Comparison of ENCODE assay signal across 31 cellular contexts in genomic region chr7:105497016-105497415, GRCh38. TPM values are rescaled to one million over a fixed set of nuclear protein-coding genes. Genes with fewer than 3 reads are reported as not detected.
DNase-seq lines count a peak whose midpoint lies in the region; ATAC-seq, FAIRE-seq and TF ChIP-seq lines count a peak whose summit lies in the region.
"Had no signal": no experiment of that assay in that cellular context is flagged by ENCODE, and none has a peak within 500 bp of the region (broad histone marks: within the 10 kb centered on the region; RNA-seq: fewer than 3 reads in every experiment).

No MANE protein-coding gene starts in this region.

- no peak overlapping the region for H3K4me3 ChIP-seq in A549
- H3K4me3 ChIP-seq in hepatocyte, result no peak overlapping the region
- H3K4me3 ChIP-seq: GM12878, heart right ventricle, lower lobe of right lung, mucosa of descending colon, thoracic aorta, uterus had no signal

- peak overlapping the region; percentile 26 to 71; a peak in 4 of 6 replicates for H3K27ac ChIP-seq in A549
- H3K27ac ChIP-seq in hepatocyte, result no peak overlapping the region
- H3K27ac ChIP-seq: heart right ventricle, lower lobe of right lung, uterus had no signal

- DNase-seq in A549 (ENCODE audit: low read depth in 1 of 2, low spot score in 1 of 2), result no peak
- peak; percentile 43 for DNase-seq in NCI-H2107 treated with DMSO at 0.1 percent for 48 hours (lab: John Stamatoyannopoulos, UW; ENCODE audit: unreplicated experiment)
- peak; percentile 9 for DNase-seq in astrocyte of the hippocampus (ENCODE audit: low read depth, low spot score)
- DNase-seq in hepatocyte (ENCODE audit: low spot score), result no peak
- DNase-seq in SHP77 (lab: John Stamatoyannopoulos, UW), result no peak
- DNase-seq in DMS79 treated with DMSO at 0.1 percent for 48 hours (lab: John Stamatoyannopoulos, UW), result no peak
- DNase-seq in NCI-H1930 (lab: John Stamatoyannopoulos, UW), result no peak
- DNase-seq: activated CD4-positive, alpha-beta T cell treated with anti-CD3 and anti-CD28 coated beads for 4 hours; activated CD8-positive, alpha-beta memory T cell treated with anti-CD3 and anti-CD28 coated beads for 24 hours; activated T-cell treated with anti-CD3 and anti-CD28 coated beads for 4 hours; amniotic stem cell; CD4-positive, alpha-beta memory T cell; DMS 273 treated with DMSO at 0.1 percent for 48 hours; effector CD4-positive, alpha-beta T cell; heart right ventricle; lower lobe of right lung; mucosa of descending colon; NCI-H187; NCI-H2227 treated with DMSO at 0.1 percent for 48 hours; retina; SHP77 treated with DMSO at 0.1 percent for 48 hours; small intestine; stimulated activated CD4-positive, alpha-beta T cell treated with anti-CD3 and anti-CD28 coated beads, Interleukin-1b, Interleukin-23, amount 100 ng/mL, for 48 hours; stimulated activated CD8-positive, alpha-beta memory T cell treated with anti-CD3 and anti-CD28 coated beads, Interleukin-4, amount 100 ng/mL, for 48 hours; SW 1271; uterus had no signal

- TF ChIP-seq CTCF in A549 (IDR thresholded peaks at IDR 0.05) (no peak), hepatocyte (IDR thresholded peaks at IDR 0.05; ENCODE audit: poor library complexity) (no peak)

- CTCF ChIA-PET in A549 (lab: Yijun Ruan, JAX), result interaction anchor here (1.4 to 1.5 kb wide), 2 partner anchors 8 to 10 kb away, joined by 3 to 4 read pairs; no protein-coding TSS in a partner anchor

- H3K4me1 ChIP-seq in A549 (peaks cover 46% of the 10 kb centered on the region), hepatocyte (ENCODE audit: insufficient read depth) (no peaks in the 10 kb centered on the region)
- H3K4me1 ChIP-seq: lower lobe of right lung, uterus had no signal

- H3K4me2 ChIP-seq in A549 (peak overlapping the region; percentile 61), hepatocyte (peak overlapping the region; percentile 52)

- H3K9me2 ChIP-seq in hepatocyte (replicated peaks; ENCODE audit: insufficient read depth), result no peaks in the 10 kb centered on the region

- 61% methylated on average over 5 of the region's 5 CpGs for WGBS in A549 (ENCODE audit: missing lambda C conversion rate)
- 75% methylated on average over 5 of the region's 5 CpGs for WGBS in hepatocyte (ENCODE audit: low lambda C conversion rate, missing lambda C conversion rate)

- no peaks in the 10 kb centered on the region for H4K20me1 ChIP-seq in hepatocyte (ENCODE audit: insufficient read depth, poor library complexity, severe bottlenecking)

- FAIRE-seq in A549 (lab: Jason Lieb, UNC), result no peak
- FAIRE-seq: colon, GM12878, small intestine had no signal

- no peak for TF ChIP-seq RAD21 in A549 (conservative IDR thresholded peaks at IDR 0.05 in 1 of 2, IDR thresholded peaks at IDR 0.05 in 1 of 2)

- no peaks in the 10 kb centered on the region for H3K36me3 ChIP-seq in hepatocyte (replicated peaks; ENCODE audit: insufficient read depth, low read depth)
- H3K36me3 ChIP-seq: thoracic aorta, uterus had no signal

- no peaks in the 10 kb centered on the region for H3K79me2 ChIP-seq in hepatocyte

- no peak for TF ChIP-seq EP300 in A549 (IDR thresholded peaks at IDR 0.05)

- no peaks in the 10 kb centered on the region for H3K9me3 ChIP-seq in A549
- H3K9me3 ChIP-seq in hepatocyte (ENCODE audit: low read depth), result no peaks in the 10 kb centered on the region
- H3K9me3 ChIP-seq: heart right ventricle, lower lobe of right lung, mucosa of descending colon, thoracic aorta, uterus had no signal

- POLR2A ChIA-PET in A549 (lab: Yijun Ruan, JAX), result no interaction called here

- ATAC-seq in A549, result no peak
- no peak for ATAC-seq in HG03354 (IDR thresholded peaks at IDR 0.05; ENCODE audit: poor library complexity, severe bottlenecking, unreplicated experiment)
- ATAC-seq: GM12878, heart right ventricle, lower lobe of right lung, mucosa of descending colon, Panc1 had no signal

- no peak for TF ChIP-seq POLR2A in A549 (IDR thresholded peaks at IDR 0.05; ENCODE audit: low read length)

- no peak overlapping the region for H2AFZ ChIP-seq in hepatocyte

- H3K27me3 ChIP-seq in hepatocyte, result no peaks in the 10 kb centered on the region
- H3K27me3 ChIP-seq: heart right ventricle, uterus had no signal

TF ChIP-seq in A549, 52 proteins besides CTCF, POLR2A, EP300 and RAD21:
- no peak for TF ChIP-seq RFX5 (IDR thresholded peaks at IDR 0.05)
- no peak for TF ChIP-seq CHD2 (IDR thresholded peaks at IDR 0.05; ENCODE audit: low read length, partially characterized antibody)
- TF ChIP-seq RCOR1 (IDR thresholded peaks at IDR 0.05; ENCODE audit: low read depth, low read length), result no peak
- TF ChIP-seq ZNF302 (CRISPR knock-in tag; IDR thresholded peaks at IDR 0.05), result no peak
- TF ChIP-seq, protein P1, sequence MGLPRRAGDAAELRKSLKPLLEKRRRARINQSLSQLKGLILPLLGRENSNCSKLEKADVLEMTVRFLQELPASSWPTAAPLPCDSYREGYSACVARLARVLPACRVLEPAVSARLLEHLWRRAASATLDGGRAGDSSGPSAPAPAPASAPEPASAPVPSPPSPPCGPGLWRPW (IDR thresholded peaks at IDR 0.05), result no peak
- no peak for TF ChIP-seq GATA3 (IDR thresholded peaks at IDR 0.05; ENCODE audit: borderline replicate concordance)
- no peak for TF ChIP-seq TFCP2L1 (CRISPR knock-in tag; IDR thresholded peaks at IDR 0.05)
TF ChIP-seq in A549: peak in this region for 0.

RNA-seq across cellular contexts. Expression of gene PUS7, which starts 25.1 kb away (rescaled TPM):
- polyA plus RNA-seq in A549 (2011; rRNA removed), result 39.5 and 47.9 TPM in 2 replicates
- 15.1 and 17.0 TPM in 2 replicates for polyA plus RNA-seq in A549 (2012; cell fraction: cytosol; rRNA removed)
- polyA plus RNA-seq in A549 (2012; cell fraction: nucleus; rRNA removed), result 15.3 and 18.4 TPM in 2 replicates
- 33.1 to 36.1 TPM (median 34.4 TPM) in 3 replicates for polyA plus RNA-seq in A549 (2017; fragmentation: RNase III; extraction: RNeasy Plus Mini Kit Qiagen cat#74134 plus additional on column Dnase treatment)
- 8.4 and 9.7 TPM in 2 replicates for polyA minus RNA-seq in A549 (2011; rRNA and poly(A)+ RNA removed)
- total RNA-seq in hepatocyte, result 10.9 and 12.6 TPM in 2 replicates
- 4.3 and 6.1 TPM in 2 replicates for polyA plus RNA-seq in hepatocyte

RNA-seq across cellular contexts. Expression of gene RINT1, which starts 35.0 kb away (rescaled TPM):
- polyA plus RNA-seq in A549 (2011; rRNA removed) (28.2 and 34.9 TPM in 2 replicates), A549 (2017; fragmentation: RNase III; extraction: RNeasy Plus Mini Kit Qiagen cat#74134 plus additional on column Dnase treatment) (23.5 to 26.3 TPM (median 24.1 TPM) in 3 replicates), hepatocyte (10.7 and 12.1 TPM in 2 replicates)
- 7.3 TPM in 2 replicates for polyA plus RNA-seq in A549 (2012; cell fraction: cytosol; rRNA removed)
- 8.8 and 10.7 TPM in 2 replicates for polyA plus RNA-seq in A549 (2012; cell fraction: nucleus; rRNA removed)
- polyA minus RNA-seq in A549 (2011; rRNA and poly(A)+ RNA removed), result 15.7 and 18.9 TPM in 2 replicates
- total RNA-seq in hepatocyte, result 8.2 and 9.3 TPM in 2 replicates

Comparison
In these comparisons a context has a peak if more than half of its experiments do, and no peak if none do; other contexts are left out.
1. DNase-seq: peak in NCI-H2107 treated with DMSO at 0.1 percent for 48 hours (single experiment) and astrocyte of the hippocampus (single experiment); none in A549 (0 of 2), hepatocyte (single experiment), SHP77 (0 of 2), DMS79 treated with DMSO at 0.1 percent for 48 hours (single experiment) and NCI-H1930 (0 of 2).